26 cellular contexts compared by ENCODE assay signal in genomic region chr10:18446205-18446604, GRCh38.
"Had no signal": no experiment of that assay in that cellular context is flagged by ENCODE, and none has a peak within 500 bp of the region (broad histone marks: within the 10 kb centered on the region; RNA-seq: fewer than 3 reads in every experiment).

No MANE protein-coding gene starts in this region.

- H3K4me3 ChIP-seq: pancreas, prostate gland, right atrium auricular region, right lobe of liver, sigmoid colon, stomach, thoracic aorta, thyroid gland, tibial nerve, upper lobe of left lung, vagina had no signal

- FAIRE-seq: pancreas, small intestine, urothelium cell line had no signal

- H3K27me3 ChIP-seq: neutrophil, pancreas, right atrium auricular region, right lobe of liver, sigmoid colon, stomach, thyroid gland, tibial nerve, upper lobe of left lung, vagina had no signal

- H3K27ac ChIP-seq: neutrophil, pancreas, prostate gland, right lobe of liver, sigmoid colon, stomach, thoracic aorta, thyroid gland, tibial nerve, upper lobe of left lung, vagina had no signal

- H3K4me1 ChIP-seq: pancreas, prostate gland, right lobe of liver, stomach, thyroid gland, tibial nerve, upper lobe of left lung, vagina had no signal

- ATAC-seq: naive thymus-derived CD8-positive, alpha-beta T cell; natural killer cell treated with Interleukin-12 subunit alpha and Interleukin-12 subunit beta and Interleukin-15 and Interleukin-18, amount 100 ng/mL, for 72 hours; pancreas; right lobe of liver; stimulated activated effector memory CD8-positive, alpha-beta T cell treated with anti-CD3 and anti-CD28 coated beads, Interleukin-12 subunit alpha, Interleukin-12 subunit beta, amount 100 ng/mL, for 72 hours had no signal

- H3K9me3 ChIP-seq: neutrophil, pancreas, prostate gland, right atrium auricular region, right lobe of liver, sigmoid colon, thoracic aorta, thyroid gland, tibial nerve, upper lobe of left lung, vagina had no signal

- DNase-seq: naive thymus-derived CD8-positive, alpha-beta T cell; nephron progenitor cell; nucleus accumbens; pancreas; retina; right lobe of liver; sigmoid colon; small intestine; stimulated activated CD4-positive, alpha-beta T cell treated with anti-CD3 and anti-CD28 coated beads, Interleukin-15, amount 100 ng/mL, for 24 hours; stimulated activated CD4-positive, alpha-beta T cell treated with anti-CD3 and anti-CD28 coated beads, Interleukin-2, amount 100 ng/mL, for 24 hours; stimulated activated CD4-positive, alpha-beta T cell treated with anti-CD3 and anti-CD28 coated beads, Interleukin-2, amount 100 ng/mL, for 48 hours; stimulated activated CD4-positive, alpha-beta T cell treated with anti-CD3 and anti-CD28 coated beads, Interleukin-4, amount 100 ng/mL, for 24 hours; stimulated activated naive CD4-positive, alpha-beta T cell; stomach; thyroid gland; trophoblast cell; upper lobe of left lung had no signal

- H3K36me3 ChIP-seq: neutrophil, pancreas, prostate gland, right atrium auricular region, right lobe of liver, sigmoid colon, stomach, thoracic aorta, thyroid gland, tibial nerve, upper lobe of left lung, vagina had no signal
